Comparison of ENCODE assay signal across 8 cellular contexts in genomic region chr9:96449522-96449843, GRCh38. TPM values are rescaled to one million over a fixed set of nuclear protein-coding genes. Genes with fewer than 3 reads are reported as not detected.
A peak's percentile ranks its signal among the peaks of the same experiment; 100 is the strongest.
DNase-seq lines count a peak whose midpoint lies in the region; ATAC-seq and TF ChIP-seq lines count a peak whose summit lies in the region.

No MANE protein-coding gene starts in this region.

- peak overlapping the region; percentile 87 for H3K27ac Mint-ChIP-seq in progenitor cell of endocrine pancreas

- CTCF ChIA-PET in Panc1 (lab: Charles Lee), result interaction anchor here (0.6 kb wide), 1 partner anchor 274 kb away, joined by 4 read pairs; no protein-coding TSS in a partner anchor

- H3K36me3 Mint-ChIP-seq in progenitor cell of endocrine pancreas (ENCODE audit: insufficient read depth), result no peaks in the 10 kb centered on the region

- H3K4me3 Mint-ChIP-seq in progenitor cell of endocrine pancreas (ENCODE audit: low read depth), result peak overlapping the region; percentile 75

- no peak for TF ChIP-seq CTCF in HFF-Myc (IDR thresholded peaks at IDR 0.05; ENCODE audit: low read depth, low read length, missing control alignments)
- TF ChIP-seq CTCF in Panc1 (IDR thresholded peaks at IDR 0.05), result no peak
- no peak for TF ChIP-seq CTCF in fibroblast of mammary gland (conservative IDR thresholded peaks at IDR 0.05; ENCODE audit: control insufficient read depth, insufficient read depth, low read depth, low read length)
- no peak for TF ChIP-seq CTCF in progenitor cell of endocrine pancreas (IDR thresholded peaks at IDR 0.05; ENCODE audit: unreplicated experiment)

- H3K4me1 ChIP-seq in Panc1 (ENCODE audit: control insufficient read depth, insufficient read depth, low read length), result peaks cover 12% of the 10 kb centered on the region

- DNase-seq in HFF-Myc (ENCODE audit: extremely low read depth, low read depth) (no peak), Panc1 (ENCODE audit: low read depth, low spot score) (no peak), fibroblast of mammary gland (ENCODE audit: low read depth) (no peak), progenitor cell of endocrine pancreas (ENCODE audit: low spot score, unreplicated experiment) (no peak), A172 (ENCODE audit: low spot score) (no peak), DMS 273 (lab: John Stamatoyannopoulos, UW; ENCODE audit: unreplicated experiment) (no peak)
- no peak for DNase-seq in central memory CD4-positive, alpha-beta T cell

- H3K27me3 ChIP-seq in Panc1 (ENCODE audit: control insufficient read depth, insufficient read depth, low read length), result no peaks in the 10 kb centered on the region

- ATAC-seq in GM18519 (IDR thresholded peaks at IDR 0.05; ENCODE audit: low FRiP score, unreplicated experiment), result peak; percentile 2
- ATAC-seq in Panc1, result peak; percentile 49

- intact Hi-C loops in Panc1 (cut with micrococcal nuclease; ENCODE audit: unreplicated experiment), result no loop called here

- peaks cover 26% of the 10 kb centered on the region for H3K27me3 Mint-ChIP-seq in progenitor cell of endocrine pancreas

- in situ Hi-C loops in Panc1 (cut with HindIII; ENCODE audit: low pct_unique_long_range_greater_than_20kb, low sequenced_read_pairs), result no loop called here

- no TSS peak for BruUV-seq in Panc1 (replicated peaks; lab: Mats Ljungman, UMichigan)

- no peaks in the 10 kb centered on the region for H3K9me3 ChIP-seq in Panc1 (ENCODE audit: control insufficient read depth, insufficient read depth, low read depth, low read length)

- H3K9me3 Mint-ChIP-seq in progenitor cell of endocrine pancreas (ENCODE audit: low read depth), result no peaks in the 10 kb centered on the region

- peaks cover 12% of the 10 kb centered on the region for H3K4me1 Mint-ChIP-seq in progenitor cell of endocrine pancreas (ENCODE audit: low read depth)

- H3K4me3 ChIP-seq in HFF-Myc (replicated peaks; ENCODE audit: low read depth, low read length) (peak overlapping the region; percentile 66), Panc1 (ENCODE audit: low read depth in 2 of 2, low read length in 2 of 2) (peak overlapping the region; percentile 65 to 76), fibroblast of mammary gland (ENCODE audit: control insufficient read depth, low read depth, low read length) (peak overlapping the region; percentile 56)

- H3K36me3 ChIP-seq in Panc1 (ENCODE audit: control insufficient read depth, insufficient read depth, low read length), result no peaks in the 10 kb centered on the region; the same call in 1 of the 2 replicates

- POLR2A ChIA-PET in Panc1 (lab: Charles Lee), result no interaction called here

- H3K27ac ChIP-seq in Panc1 (ENCODE audit: low read length), result peak overlapping the region; percentile 55

RNA-seq across cellular contexts. Expression of gene HABP4, which starts 0.5 kb away (rescaled TPM):
- total RNA-seq in Panc1 (2021; ENCODE audit: unreplicated experiment) (32.3 TPM), progenitor cell of endocrine pancreas (15.5 and 17.7 TPM in 2 replicates)
- 32.4 TPM for polyA plus RNA-seq in Panc1 (2012; ENCODE audit: insufficient read length)
- 41.0 and 51.5 TPM in 2 replicates for total RNA-seq in A172 (2014; rRNA removed; shearing (Covaris generic))

RNA-seq across cellular contexts. Expression of gene ZNF367, which starts 31.3 kb away (rescaled TPM):
- total RNA-seq in Panc1 (2021; ENCODE audit: unreplicated experiment), result 12.4 TPM
- 3.1 TPM for polyA plus RNA-seq in Panc1 (2012; ENCODE audit: insufficient read length)
- total RNA-seq in progenitor cell of endocrine pancreas, result 5.3 and 5.7 TPM in 2 replicates
- total RNA-seq in A172 (2014; rRNA removed; shearing (Covaris generic)), result 33.7 and 37.6 TPM in 2 replicates
